10 cellular contexts compared by ENCODE assay signal in genomic region chr6:156917213-156917612, GRCh38.
DNase-seq lines count a peak whose midpoint lies in the region; ATAC-seq lines count a peak whose summit lies in the region.
"Had no signal": no experiment of that assay in that cellular context is flagged by ENCODE, and none has a peak within 500 bp of the region (broad histone marks: within the 10 kb centered on the region; RNA-seq: fewer than 3 reads in every experiment).

No MANE protein-coding gene starts in this region.

- no peaks in the 10 kb centered on the region for H3K9me3 ChIP-seq in mesenchymal stem cell (ENCODE audit: control insufficient read depth, low read length)

- peak; percentile 12 for DNase-seq in mesenchymal stem cell
- DNase-seq in GM19238 (ENCODE audit: insufficient read length, low spot score), result no peak
- no peak for DNase-seq in activated T-helper 2 cell treated with anti-CD3 and anti-CD28 coated beads, Interferon-gamma antibody, Interleukin-2, Interleukin-4, amounts not matched to agents 10 μg/mL and 5 μg/mL and 100 μg/mL, durations not matched to agents 14 hours and 24 hours and 36 hours (ENCODE audit: low spot score)
- DNase-seq in SK-N-DZ (ENCODE audit: low spot score), result no peak
- DNase-seq in central memory CD4-positive, alpha-beta T cell, result no peak
- DNase-seq: stimulated activated CD4-positive, alpha-beta T cell treated with anti-CD3 and anti-CD28 coated beads, Interleukin-2, amount 100 ng/mL, for 48 hours had no signal

- no peak overlapping the region for H2BK15ac ChIP-seq in mesenchymal stem cell (ENCODE audit: low read depth, poor library complexity, severe bottlenecking)

- ATAC-seq in GM18502 (IDR thresholded peaks at IDR 0.05; ENCODE audit: poor library complexity, unreplicated experiment), result peak; percentile 83
- peak; percentile 72 for ATAC-seq in GM21717 (IDR thresholded peaks at IDR 0.05; ENCODE audit: unreplicated experiment)
- peak; percentile 52 for ATAC-seq in HG03439 (IDR thresholded peaks at IDR 0.05; ENCODE audit: unreplicated experiment)

- H3K4me1 Mint-ChIP-seq in activated T-helper 2 cell treated with anti-CD3 and anti-CD28 coated beads, Interferon-gamma antibody, Interleukin-2, Interleukin-4, amounts not matched to agents 10 μg/mL and 5 μg/mL and 100 μg/mL, durations not matched to agents 14 hours and 24 hours and 36 hours (ENCODE audit: low read depth), result peaks cover 15% of the 10 kb centered on the region

- no peak overlapping the region for H2BK12ac ChIP-seq in mesenchymal stem cell (ENCODE audit: low read length in 2 of 2)

- no peak overlapping the region for H2BK120ac ChIP-seq in mesenchymal stem cell (ENCODE audit: low read depth, low read length)

- H3K36me3 Mint-ChIP-seq in activated T-helper 2 cell treated with anti-CD3 and anti-CD28 coated beads, Interferon-gamma antibody, Interleukin-2, Interleukin-4, amounts not matched to agents 10 μg/mL and 5 μg/mL and 100 μg/mL, durations not matched to agents 14 hours and 24 hours and 36 hours (ENCODE audit: low read depth), result peaks cover 10% of the 10 kb centered on the region

- no peak overlapping the region for H3K4me3 Mint-ChIP-seq in activated T-helper 2 cell treated with anti-CD3 and anti-CD28 coated beads, Interferon-gamma antibody, Interleukin-2, Interleukin-4, amounts not matched to agents 10 μg/mL and 5 μg/mL and 100 μg/mL, durations not matched to agents 14 hours and 24 hours and 36 hours (ENCODE audit: low read depth)
- H3K4me3 Mint-ChIP-seq: brain had no signal

- H3K27me3 ChIP-seq in mesenchymal stem cell (ENCODE audit: control insufficient read depth in 1 of 2, insufficient read depth in 1 of 2, low read length in 2 of 2), result no peaks in the 10 kb centered on the region

- H3K23ac ChIP-seq in mesenchymal stem cell (ENCODE audit: low read length in 2 of 2), result no peak overlapping the region

- no peak overlapping the region for H3K9ac ChIP-seq in mesenchymal stem cell (ENCODE audit: low read length)

- H3K9me3 Mint-ChIP-seq in activated T-helper 2 cell treated with anti-CD3 and anti-CD28 coated beads, Interferon-gamma antibody, Interleukin-2, Interleukin-4, amounts not matched to agents 10 μg/mL and 5 μg/mL and 100 μg/mL, durations not matched to agents 14 hours and 24 hours and 36 hours, result no peaks in the 10 kb centered on the region
- H3K9me3 Mint-ChIP-seq: brain had no signal

- H3K4ac ChIP-seq in mesenchymal stem cell (ENCODE audit: low read depth in 1 of 2, low read length in 2 of 2), result no peak overlapping the region

- intact Hi-C loops in activated T-helper 2 cell treated with anti-CD3 and anti-CD28 coated beads, Interferon-gamma antibody, Interleukin-2, Interleukin-4, amounts not matched to agents 10 μg/mL and 5 μg/mL and 100 μg/mL, durations not matched to agents 14 hours and 24 hours and 36 hours (cut with micrococcal nuclease), result no loop called here

- H3K14ac ChIP-seq in mesenchymal stem cell (ENCODE audit: low read length in 2 of 2), result no peak overlapping the region

- no peak overlapping the region for H3K27ac ChIP-seq in mesenchymal stem cell (ENCODE audit: low read length, poor library complexity, severe bottlenecking)

- H3K27me3 Mint-ChIP-seq in activated T-helper 2 cell treated with anti-CD3 and anti-CD28 coated beads, Interferon-gamma antibody, Interleukin-2, Interleukin-4, amounts not matched to agents 10 μg/mL and 5 μg/mL and 100 μg/mL, durations not matched to agents 14 hours and 24 hours and 36 hours (ENCODE audit: low read depth), result no peaks in the 10 kb centered on the region
- H3K27me3 Mint-ChIP-seq: brain had no signal

- no peak overlapping the region for H3K4me2 ChIP-seq in mesenchymal stem cell (ENCODE audit: low read length, poor library complexity, severe bottlenecking)

- 77% methylated on average over 5 of the region's 5 CpGs for WGBS in mesenchymal stem cell

- H3K79me1 ChIP-seq in mesenchymal stem cell (replicated peaks; ENCODE audit: low read length, poor library complexity, severe bottlenecking), result peaks cover 43% of the 10 kb centered on the region

- no peak overlapping the region for H2BK5ac ChIP-seq in mesenchymal stem cell (ENCODE audit: low read depth, low read length, poor library complexity, severe bottlenecking)

- H3K4me1 ChIP-seq in mesenchymal stem cell (ENCODE audit: control insufficient read depth, insufficient read depth, low read depth, low read length), result peaks cover 5% of the 10 kb centered on the region

- H4K91ac ChIP-seq in mesenchymal stem cell (ENCODE audit: low read length), result no peak overlapping the region

- no peak overlapping the region for H3K18ac ChIP-seq in mesenchymal stem cell (ENCODE audit: low read depth in 1 of 2, low read length in 2 of 2)

- no peak overlapping the region for H2AK5ac ChIP-seq in mesenchymal stem cell (ENCODE audit: low read length, severe bottlenecking)

- H4K8ac ChIP-seq in mesenchymal stem cell (ENCODE audit: low read length), result no peak overlapping the region

- no peak overlapping the region for H3K27ac Mint-ChIP-seq in activated T-helper 2 cell treated with anti-CD3 and anti-CD28 coated beads, Interferon-gamma antibody, Interleukin-2, Interleukin-4, amounts not matched to agents 10 μg/mL and 5 μg/mL and 100 μg/mL, durations not matched to agents 14 hours and 24 hours and 36 hours

- H3K4me3 ChIP-seq in mesenchymal stem cell (ENCODE audit: insufficient read depth in 1 of 2, low read depth in 1 of 2, low read length in 2 of 2), result no peak overlapping the region

- H2AFZ ChIP-seq in mesenchymal stem cell (ENCODE audit: low read depth, low read length), result no peak overlapping the region

- H3K36me3 ChIP-seq in mesenchymal stem cell (ENCODE audit: control insufficient read depth in 1 of 2, insufficient read depth in 2 of 2, low read depth in 1 of 2, low read length in 2 of 2), result peaks cover 0 to 5% of the 10 kb centered on the region in 2 experiments
